22 cellular contexts compared by ENCODE assay signal in genomic region chr12:113397497-113398197, GRCh38. TPM values are rescaled to one million over a fixed set of nuclear protein-coding genes. Genes with fewer than 3 reads are reported as not detected.
A peak's percentile ranks its signal among the peaks of the same experiment; 100 is the strongest.
DNase-seq lines count a peak whose midpoint lies in the region; ATAC-seq and TF ChIP-seq lines count a peak whose summit lies in the region.
"Had no signal": no experiment of that assay in that cellular context is flagged by ENCODE, and none has a peak within 500 bp of the region (broad histone marks: within the 10 kb centered on the region; RNA-seq: fewer than 3 reads in every experiment).

No MANE protein-coding gene starts in this region.

- H3K9me2 ChIP-seq in GM23338 (ENCODE audit: insufficient read depth), result no peaks in the 10 kb centered on the region; the same call in 1 of the 2 replicates
- no peaks in the 10 kb centered on the region for H3K9me2 ChIP-seq in MM.1S (replicated peaks; ENCODE audit: insufficient read depth, low read length)

- H3K4me1 ChIP-seq in osteoblast (ENCODE audit: insufficient read depth, low read length) (no peaks in the 10 kb centered on the region), GM23338 (ENCODE audit: insufficient read depth) (no peaks in the 10 kb centered on the region), MM.1S (ENCODE audit: low read length) (no peaks in the 10 kb centered on the region)
- H3K4me1 ChIP-seq: HAP-1 had no signal

- H3K27me3 ChIP-seq in osteoblast (ENCODE audit: insufficient read depth, low read length) (no peaks in the 10 kb centered on the region), GM23338 (ENCODE audit: insufficient read depth) (no peaks in the 10 kb centered on the region), MM.1S (replicated peaks; ENCODE audit: insufficient read depth, low read length) (no peaks in the 10 kb centered on the region)

- H3K4me3 ChIP-seq in osteoblast (ENCODE audit: insufficient read depth, low read length), result no peak overlapping the region
- H3K4me3 ChIP-seq in GM23338, result no peak overlapping the region
- H3K4me3 ChIP-seq in MM.1S (ENCODE audit: low read length), result no peak overlapping the region
- H3K4me3 ChIP-seq: HAP-1 had no signal

- H3K4me2 ChIP-seq in osteoblast (ENCODE audit: insufficient read depth, low read length) (no peak overlapping the region), GM23338 (no peak overlapping the region), MM.1S (ENCODE audit: low read depth, low read length) (no peak overlapping the region)

- H2AFZ ChIP-seq in osteoblast (ENCODE audit: low read length) (no peak overlapping the region), GM23338 (no peak overlapping the region), MM.1S (ENCODE audit: low read length) (no peak overlapping the region)

- H3F3A ChIP-seq in GM23338 (replicated peaks; ENCODE audit: low read depth) (no peaks in the 10 kb centered on the region), MM.1S (ENCODE audit: insufficient read depth, low read length) (no peaks in the 10 kb centered on the region)

- TF ChIP-seq CTCF in GM10266 (IDR thresholded peaks at IDR 0.05; ENCODE audit: control insufficient read depth, insufficient read depth, low read depth, missing control alignments), result no peak
- no peak for TF ChIP-seq CTCF in glutamatergic neuron (IDR thresholded peaks at IDR 0.05; ENCODE audit: partially characterized antibody, unreplicated experiment)
- no peak for TF ChIP-seq CTCF in osteoblast (IDR thresholded peaks at IDR 0.05; ENCODE audit: extremely low read depth, low read depth, low read length)
- no peak for TF ChIP-seq CTCF in GM23338 (conservative IDR thresholded peaks at IDR 0.05; ENCODE audit: low read depth in 2 of 2)
- no peak for TF ChIP-seq CTCF in MM.1S (IDR thresholded peaks at IDR 0.05; ENCODE audit: low read length)

- H3K4me3 Mint-ChIP-seq in glutamatergic neuron (ENCODE audit: unreplicated experiment), result no peak overlapping the region
- H3K4me3 Mint-ChIP-seq in GM23338, result no peak overlapping the region
- H3K4me3 Mint-ChIP-seq: T-cell had no signal

- H3K27me3 Mint-ChIP-seq in glutamatergic neuron (ENCODE audit: unreplicated experiment) (peaks cover 7% of the 10 kb centered on the region), GM23338 (ENCODE audit: insufficient read depth, low read depth, poor library complexity) (peaks cover 2% of the 10 kb centered on the region)

- no peak for ATAC-seq in GM23338
- ATAC-seq: T-cell had no signal

- H3K36me3 Mint-ChIP-seq in glutamatergic neuron (ENCODE audit: unreplicated experiment) (no peaks in the 10 kb centered on the region), GM23338 (ENCODE audit: low read depth) (no peaks in the 10 kb centered on the region)
- H3K36me3 Mint-ChIP-seq: CD14-positive monocyte, IgD-negative memory B cell, T-cell had no signal

- H4K20me1 ChIP-seq in osteoblast (ENCODE audit: insufficient read depth, low read length) (no peaks in the 10 kb centered on the region), GM23338 (replicated peaks; ENCODE audit: insufficient read depth) (no peaks in the 10 kb centered on the region), MM.1S (ENCODE audit: insufficient read depth, low read length) (no peaks in the 10 kb centered on the region)

- H3K27ac ChIP-seq in osteoblast (ENCODE audit: low read depth, low read length), result no peak overlapping the region
- no peak overlapping the region for H3K27ac ChIP-seq in GM23338 (ENCODE audit: low read depth)
- H3K27ac ChIP-seq in MM.1S (ENCODE audit: low read length), result no peak overlapping the region

- H3K9me3 ChIP-seq in osteoblast (ENCODE audit: low read depth, low read length) (no peaks in the 10 kb centered on the region), MM.1S (replicated peaks; ENCODE audit: insufficient read depth, low read length) (no peaks in the 10 kb centered on the region)
- H3K9me3 ChIP-seq: HAP-1 had no signal

- no peak overlapping the region for H3K9ac ChIP-seq in MM.1S (ENCODE audit: low read length)

- H3K79me2 ChIP-seq in osteoblast (ENCODE audit: insufficient read depth, low read length) (no peaks in the 10 kb centered on the region), GM23338 (replicated peaks; ENCODE audit: insufficient read depth) (no peaks in the 10 kb centered on the region), MM.1S (ENCODE audit: low read length) (no peaks in the 10 kb centered on the region)

- peaks cover 2% of the 10 kb centered on the region for H3K9me3 Mint-ChIP-seq in glutamatergic neuron (ENCODE audit: unreplicated experiment)
- H3K9me3 Mint-ChIP-seq in GM23338, result no peaks in the 10 kb centered on the region; the same call in 2 of the 3 replicates
- H3K9me3 Mint-ChIP-seq: T-cell had no signal

- DNase-seq in GM10266 (ENCODE audit: extremely low spot score), result peak; percentile 16
- peak; percentile 13 for DNase-seq in NCI-H2171 (lab: John Stamatoyannopoulos, UW)
- no peak for DNase-seq in glutamatergic neuron
- DNase-seq in osteoblast (ENCODE audit: insufficient read length, low spot score, missing footprints), result peak; percentile 68
- DNase-seq in NCI-H1105 treated with DMSO at 0.1 percent for 48 hours (lab: John Stamatoyannopoulos, UW), result no peak
- no peak for DNase-seq in GM23338 (ENCODE audit: low spot score)
- DNase-seq in MM.1S, result no peak
- no peak for DNase-seq in stimulated activated CD4-positive, alpha-beta T cell treated with anti-CD3 and anti-CD28 coated beads, Interleukin-2, amount 100 ng/mL, for 48 hours
- DNase-seq: ACHN, Karpas-422, NCI-H1048, NCI-H2081, NCI-H345, NCI-H526, OCI-M1, SHP77 treated with DMSO at 0.1 percent for 48 hours, T-cell had no signal

- H3K27ac Mint-ChIP-seq in glutamatergic neuron (ENCODE audit: unreplicated experiment), result peak overlapping the region; percentile 67
- H3K27ac Mint-ChIP-seq in GM23338, result no peak overlapping the region
- H3K27ac Mint-ChIP-seq: T-cell had no signal

- H3K36me3 ChIP-seq in osteoblast (ENCODE audit: insufficient read depth, low read length), result no peaks in the 10 kb centered on the region
- no peaks in the 10 kb centered on the region for H3K36me3 ChIP-seq in GM23338 (ENCODE audit: insufficient read depth)
- H3K36me3 ChIP-seq in MM.1S (replicated peaks; ENCODE audit: insufficient read depth, low read length), result no peaks in the 10 kb centered on the region
- H3K36me3 ChIP-seq: HAP-1 had no signal

- H3K4me1 Mint-ChIP-seq in glutamatergic neuron (ENCODE audit: low read depth, unreplicated experiment), result peaks cover 5% of the 10 kb centered on the region
- H3K4me1 Mint-ChIP-seq in GM23338, result no peaks in the 10 kb centered on the region
- H3K4me1 Mint-ChIP-seq: CD14-positive monocyte, IgD-negative memory B cell, T-cell had no signal

TF ChIP-seq in GM23338, 12 proteins besides CTCF, POLR2A, EP300 and RAD21 (continues in another document):
- TF ChIP-seq CREB1 (CRISPR knock-in tag; IDR thresholded peaks at IDR 0.05; ENCODE audit: low read depth) (no peak), EZH2 (IDR thresholded peaks at IDR 0.05; ENCODE audit: low read depth, unreplicated experiment) (no peak), REST (IDR thresholded peaks at IDR 0.05; ENCODE audit: unreplicated experiment) (no peak), NANOG (IDR thresholded peaks at IDR 0.05; ENCODE audit: borderline replicate concordance) (no peak), ZNF114 (CRISPR knock-in tag; IDR thresholded peaks at IDR 0.05) (no peak), ZNF331 (CRISPR knock-in tag; IDR thresholded peaks at IDR 0.05; ENCODE audit: low read depth) (no peak), POLR2AphosphoS5 (IDR thresholded peaks at IDR 0.05; ENCODE audit: low read depth) (no peak), JUNB (IDR thresholded peaks at IDR 0.05; ENCODE audit: unreplicated experiment) (no peak)

RNA-seq across cellular contexts. Expression of gene SDS, which starts 6.0 kb away (rescaled TPM):
- not detected for total RNA-seq in glutamatergic neuron (ENCODE audit: unreplicated experiment)
- under 0.01 TPM in 1 of 2 replicates, not detected in the other for total RNA-seq in osteoblast
- not detected in 2 replicates for total RNA-seq in GM23338 (2014; rRNA removed; shearing (Covaris generic))
- polyA plus RNA-seq in GM23338 (2016; fragmentation: Nextera tagmentation; extraction: Ambion mirVana), result 0.57 TPM in 1 of 2 replicates, not detected in the other
- total RNA-seq: MCF 10A, RPMI7951 had no signal
- polyA plus RNA-seq: IgD-negative memory B cell had no signal

RNA-seq across cellular contexts. Expression of gene SDSL, which starts 24.5 kb away (rescaled TPM):
- total RNA-seq in glutamatergic neuron (ENCODE audit: unreplicated experiment) (0.74 TPM), osteoblast (6.5 TPM in 2 replicates)
- total RNA-seq in GM23338 (2014; rRNA removed; shearing (Covaris generic)), result not detected in 2 replicates
- polyA plus RNA-seq in GM23338 (2016; fragmentation: Nextera tagmentation; extraction: Ambion mirVana), result 0.45 TPM in 1 of 2 replicates, not detected in the other

RNA-seq across cellular contexts. Expression of gene PLBD2, which starts 39.3 kb away (rescaled TPM):
- total RNA-seq in glutamatergic neuron (ENCODE audit: unreplicated experiment) (85.7 TPM), osteoblast (64.8 and 69.1 TPM in 2 replicates)
- total RNA-seq in GM23338 (2014; rRNA removed; shearing (Covaris generic)), result 37.0 and 37.1 TPM in 2 replicates
- 10.2 and 10.4 TPM in 2 replicates for polyA plus RNA-seq in GM23338 (2016; fragmentation: Nextera tagmentation; extraction: Ambion mirVana)

Comparison
In these comparisons a context has a peak if more than half of its experiments do, and no peak if none do; other contexts are left out.
1. DNase-seq: peak in GM10266 (single experiment), NCI-H2171 (single experiment) and osteoblast (single experiment); none in glutamatergic neuron (single experiment), NCI-H1105 treated with DMSO at 0.1 percent for 48 hours (single experiment), GM23338 (single experiment), MM.1S (single experiment) and stimulated activated CD4-positive, alpha-beta T cell treated with anti-CD3 and anti-CD28 coated beads, Interleukin-2, amount 100 ng/mL, for 48 hours (0 of 2).